ENCODE assay signal across 2 cellular contexts in the genomic region with DNA sequence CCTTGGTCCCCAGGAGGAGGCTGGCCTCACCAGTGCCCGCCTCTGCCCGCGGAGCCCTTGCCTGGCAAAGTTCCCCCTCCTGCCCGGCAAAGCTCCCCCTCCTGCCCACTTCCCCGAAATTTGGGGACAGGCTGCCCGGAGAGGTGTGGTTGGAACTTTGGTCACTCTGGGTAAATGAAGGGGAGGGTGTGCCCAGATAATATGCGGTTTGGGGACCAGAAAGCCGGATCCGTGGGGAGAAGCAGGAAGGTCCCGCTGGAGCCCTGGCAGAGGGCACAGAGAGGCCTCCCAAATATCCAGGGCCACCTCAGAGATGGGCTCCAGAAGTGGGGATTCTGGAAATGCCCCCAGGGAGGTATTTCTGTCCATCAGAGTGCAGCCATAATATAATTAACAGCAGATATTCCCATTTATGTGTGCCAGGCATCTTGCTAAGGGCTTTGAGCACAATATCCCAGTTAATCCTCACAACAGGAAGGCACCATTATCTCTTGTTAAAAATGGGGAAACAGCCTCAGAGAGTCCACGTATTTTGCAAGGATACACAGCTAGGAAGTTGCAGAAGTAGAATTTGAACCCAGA.
TF ChIP-seq lines count a peak whose summit lies in the region.

No MANE protein-coding gene starts in this region.

TF ChIP-seq in IMR-90, 13 proteins besides CTCF, POLR2A, EP300 and RAD21:
- no peak for TF ChIP-seq NFE2L2 (IDR thresholded peaks at IDR 0.05; ENCODE audit: low read depth, low read length)
- no peak for TF ChIP-seq CHD1 (IDR thresholded peaks at IDR 0.05; ENCODE audit: low read depth, low read length)
- no peak for TF ChIP-seq BHLHE40 (IDR thresholded peaks at IDR 0.05; ENCODE audit: low read depth, low read length)
- no peak for TF ChIP-seq MAZ (IDR thresholded peaks at IDR 0.05; ENCODE audit: borderline replicate concordance, low read depth, low read length)
- TF ChIP-seq, protein P1, sequence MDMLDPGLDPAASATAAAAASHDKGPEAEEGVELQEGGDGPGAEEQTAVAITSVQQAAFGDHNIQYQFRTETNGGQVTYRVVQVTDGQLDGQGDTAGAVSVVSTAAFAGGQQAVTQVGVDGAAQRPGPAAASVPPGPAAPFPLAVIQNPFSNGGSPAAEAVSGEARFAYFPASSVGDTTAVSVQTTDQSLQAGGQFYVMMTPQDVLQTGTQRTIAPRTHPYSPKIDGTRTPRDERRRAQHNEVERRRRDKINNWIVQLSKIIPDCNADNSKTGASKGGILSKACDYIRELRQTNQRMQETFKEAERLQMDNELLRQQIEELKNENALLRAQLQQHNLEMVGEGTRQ (IDR thresholded peaks at IDR 0.05; ENCODE audit: low read depth, low read length), result no peak
- no peak for TF ChIP-seq RFX5 (IDR thresholded peaks at IDR 0.05; ENCODE audit: low read depth, low read length)
- no peak for TF ChIP-seq MXI1 (IDR thresholded peaks at IDR 0.05; ENCODE audit: borderline replicate concordance, low read depth, low read length)
- TF ChIP-seq, protein P2, sequence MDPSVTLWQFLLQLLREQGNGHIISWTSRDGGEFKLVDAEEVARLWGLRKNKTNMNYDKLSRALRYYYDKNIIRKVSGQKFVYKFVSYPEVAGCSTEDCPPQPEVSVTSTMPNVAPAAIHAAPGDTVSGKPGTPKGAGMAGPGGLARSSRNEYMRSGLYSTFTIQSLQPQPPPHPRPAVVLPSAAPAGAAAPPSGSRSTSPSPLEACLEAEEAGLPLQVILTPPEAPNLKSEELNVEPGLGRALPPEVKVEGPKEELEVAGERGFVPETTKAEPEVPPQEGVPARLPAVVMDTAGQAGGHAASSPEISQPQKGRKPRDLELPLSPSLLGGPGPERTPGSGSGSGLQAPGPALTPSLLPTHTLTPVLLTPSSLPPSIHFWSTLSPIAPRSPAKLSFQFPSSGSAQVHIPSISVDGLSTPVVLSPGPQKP (IDR thresholded peaks at IDR 0.05; ENCODE audit: borderline replicate concordance, low read depth, low read length), result no peak
- TF ChIP-seq SMC3 (IDR thresholded peaks at IDR 0.05; ENCODE audit: low read depth, low read length), result no peak
- TF ChIP-seq CEBPB (IDR thresholded peaks at IDR 0.05; ENCODE audit: low read depth, low read length), result no peak
- TF ChIP-seq MAFK (IDR thresholded peaks at IDR 0.05; ENCODE audit: low read depth, low read length), result no peak

TF ChIP-seq in HepG2, 621 proteins besides CTCF, POLR2A, EP300 and RAD21:
- TF ChIP-seq HNRNPL (IDR thresholded peaks at IDR 0.05; ENCODE audit: low read depth, low read length) (peak; percentile 96), ZBTB38 (CRISPR knock-in tag; IDR thresholded peaks at IDR 0.05) (0 out of 2 replicates have a peak, but pooled peaks have one; percentile 16), YY1 (IDR thresholded peaks at IDR 0.05; ENCODE audit: insufficient read depth, insufficient replicate concordance, low read depth, low read length) (no peak), ZNF75D (CRISPR knock-in tag; IDR thresholded peaks at IDR 0.05; ENCODE audit: borderline replicate concordance) (no peak), PCBP1 (IDR thresholded peaks at IDR 0.05; ENCODE audit: borderline replicate concordance, low read depth, low read length) (0 out of 2 replicates have a peak, but pooled peaks have one; percentile 21), FOXM1 (CRISPR knock-in tag; IDR thresholded peaks at IDR 0.05) (no peak), NFKBIZ (CRISPR knock-in tag; IDR thresholded peaks at IDR 0.05) (no peak), ZNF816 (CRISPR knock-in tag; IDR thresholded peaks at IDR 0.05; ENCODE audit: borderline replicate concordance) (0 out of 2 replicates have a peak, but pooled peaks have one; percentile 16), PHF21A (CRISPR knock-in tag; IDR thresholded peaks at IDR 0.05) (0 out of 2 replicates have a peak, but pooled peaks have one; percentile 9), SRSF4 (IDR thresholded peaks at IDR 0.05; ENCODE audit: low read depth, low read length, poor library complexity, severe bottlenecking) (no peak), ZBTB20 (CRISPR knock-in tag; IDR thresholded peaks at IDR 0.05; ENCODE audit: borderline replicate concordance, low read depth) (0 out of 2 replicates have a peak, but pooled peaks have one; percentile 11), KAT8 (CRISPR knock-in tag; IDR thresholded peaks at IDR 0.05) (no peak), FOXO4 (CRISPR knock-in tag; conservative IDR thresholded peaks at IDR 0.05) (0 out of 2 replicates have a peak, but pooled peaks have one; percentile 67), ZNF670 (CRISPR knock-in tag; IDR thresholded peaks at IDR 0.05; ENCODE audit: borderline replicate concordance) (0 out of 2 replicates have a peak, but pooled peaks have one; percentile 44)
- TF ChIP-seq, protein P3, sequence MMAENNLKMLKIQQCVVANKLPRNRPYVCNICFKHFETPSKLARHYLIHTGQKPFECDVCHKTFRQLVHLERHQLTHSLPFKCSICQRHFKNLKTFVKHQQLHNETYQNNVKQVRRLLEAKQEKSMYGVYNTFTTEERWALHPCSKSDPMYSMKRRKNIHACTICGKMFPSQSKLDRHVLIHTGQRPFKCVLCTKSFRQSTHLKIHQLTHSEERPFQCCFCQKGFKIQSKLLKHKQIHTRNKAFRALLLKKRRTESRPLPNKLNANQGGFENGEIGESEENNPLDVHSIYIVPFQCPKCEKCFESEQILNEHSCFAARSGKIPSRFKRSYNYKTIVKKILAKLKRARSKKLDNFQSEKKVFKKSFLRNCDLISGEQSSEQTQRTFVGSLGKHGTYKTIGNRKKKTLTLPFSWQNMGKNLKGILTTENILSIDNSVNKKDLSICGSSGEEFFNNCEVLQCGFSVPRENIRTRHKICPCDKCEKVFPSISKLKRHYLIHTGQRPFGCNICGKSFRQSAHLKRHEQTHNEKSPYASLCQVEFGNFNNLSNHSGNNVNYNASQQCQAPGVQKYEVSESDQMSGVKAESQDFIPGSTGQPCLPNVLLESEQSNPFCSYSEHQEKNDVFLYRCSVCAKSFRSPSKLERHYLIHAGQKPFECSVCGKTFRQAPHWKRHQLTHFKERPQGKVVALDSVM (CRISPR knock-in tag; IDR thresholded peaks at IDR 0.05), result 0 out of 2 replicates have a peak, but pooled peaks have one; percentile 25
- TF ChIP-seq, protein P4, sequence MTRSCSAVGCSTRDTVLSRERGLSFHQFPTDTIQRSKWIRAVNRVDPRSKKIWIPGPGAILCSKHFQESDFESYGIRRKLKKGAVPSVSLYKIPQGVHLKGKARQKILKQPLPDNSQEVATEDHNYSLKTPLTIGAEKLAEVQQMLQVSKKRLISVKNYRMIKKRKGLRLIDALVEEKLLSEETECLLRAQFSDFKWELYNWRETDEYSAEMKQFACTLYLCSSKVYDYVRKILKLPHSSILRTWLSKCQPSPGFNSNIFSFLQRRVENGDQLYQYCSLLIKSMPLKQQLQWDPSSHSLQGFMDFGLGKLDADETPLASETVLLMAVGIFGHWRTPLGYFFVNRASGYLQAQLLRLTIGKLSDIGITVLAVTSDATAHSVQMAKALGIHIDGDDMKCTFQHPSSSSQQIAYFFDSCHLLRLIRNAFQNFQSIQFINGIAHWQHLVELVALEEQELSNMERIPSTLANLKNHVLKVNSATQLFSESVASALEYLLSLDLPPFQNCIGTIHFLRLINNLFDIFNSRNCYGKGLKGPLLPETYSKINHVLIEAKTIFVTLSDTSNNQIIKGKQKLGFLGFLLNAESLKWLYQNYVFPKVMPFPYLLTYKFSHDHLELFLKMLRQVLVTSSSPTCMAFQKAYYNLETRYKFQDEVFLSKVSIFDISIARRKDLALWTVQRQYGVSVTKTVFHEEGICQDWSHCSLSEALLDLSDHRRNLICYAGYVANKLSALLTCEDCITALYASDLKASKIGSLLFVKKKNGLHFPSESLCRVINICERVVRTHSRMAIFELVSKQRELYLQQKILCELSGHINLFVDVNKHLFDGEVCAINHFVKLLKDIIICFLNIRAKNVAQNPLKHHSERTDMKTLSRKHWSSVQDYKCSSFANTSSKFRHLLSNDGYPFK (CRISPR knock-in tag; IDR thresholded peaks at IDR 0.05; ENCODE audit: borderline replicate concordance), result peak; percentile 10; the same call in 1 of the 2 replicates
- TF ChIP-seq, protein P5, sequence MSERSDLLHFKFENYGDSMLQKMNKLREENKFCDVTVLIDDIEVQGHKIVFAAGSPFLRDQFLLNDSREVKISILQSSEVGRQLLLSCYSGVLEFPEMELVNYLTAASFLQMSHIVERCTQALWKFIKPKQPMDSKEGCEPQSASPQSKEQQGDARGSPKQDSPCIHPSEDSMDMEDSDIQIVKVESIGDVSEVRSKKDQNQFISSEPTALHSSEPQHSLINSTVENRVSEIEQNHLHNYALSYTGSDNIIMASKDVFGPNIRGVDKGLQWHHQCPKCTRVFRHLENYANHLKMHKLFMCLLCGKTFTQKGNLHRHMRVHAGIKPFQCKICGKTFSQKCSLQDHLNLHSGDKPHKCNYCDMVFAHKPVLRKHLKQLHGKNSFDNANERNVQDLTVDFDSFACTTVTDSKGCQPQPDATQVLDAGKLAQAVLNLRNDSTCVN (CRISPR knock-in tag; IDR thresholded peaks at IDR 0.05; ENCODE audit: borderline replicate concordance), result no peak
- TF ChIP-seq, protein P6, sequence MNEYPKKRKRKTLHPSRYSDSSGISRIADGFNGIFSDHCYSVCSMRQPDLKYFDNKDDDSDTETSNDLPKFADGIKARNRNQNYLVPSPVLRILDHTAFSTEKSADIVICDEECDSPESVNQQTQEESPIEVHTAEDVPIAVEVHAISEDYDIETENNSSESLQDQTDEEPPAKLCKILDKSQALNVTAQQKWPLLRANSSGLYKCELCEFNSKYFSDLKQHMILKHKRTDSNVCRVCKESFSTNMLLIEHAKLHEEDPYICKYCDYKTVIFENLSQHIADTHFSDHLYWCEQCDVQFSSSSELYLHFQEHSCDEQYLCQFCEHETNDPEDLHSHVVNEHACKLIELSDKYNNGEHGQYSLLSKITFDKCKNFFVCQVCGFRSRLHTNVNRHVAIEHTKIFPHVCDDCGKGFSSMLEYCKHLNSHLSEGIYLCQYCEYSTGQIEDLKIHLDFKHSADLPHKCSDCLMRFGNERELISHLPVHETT (CRISPR knock-in tag; conservative IDR thresholded peaks at IDR 0.05), result no peak
TF ChIP-seq in HepG2: peak in this region for 10.
